ENCODE assay signal across 15 cellular contexts in genomic region chr12:49647827-49648721, GRCh38. TPM values are rescaled to one million over a fixed set of nuclear protein-coding genes. Genes with fewer than 3 reads are reported as not detected.
DNase-seq lines count a peak whose midpoint lies in the region; ATAC-seq and TF ChIP-seq lines count a peak whose summit lies in the region.
"Had no signal": no experiment of that assay in that cellular context is flagged by ENCODE, and none has a peak within 500 bp of the region (broad histone marks: within the 10 kb centered on the region; RNA-seq: fewer than 3 reads in every experiment).

No MANE protein-coding gene starts in this region.

- H3K4me3 ChIP-seq in transverse colon = no peak overlapping the region
- H3K4me3 ChIP-seq: A549 had no signal

- H3K36me3 ChIP-seq in transverse colon = no peaks in the 10 kb centered on the region

- H3K4me3 Mint-ChIP-seq in activated CD4-positive, alpha-beta T cell treated with anti-CD3 and anti-CD28 coated beads for 36 hours = no peak overlapping the region
- H3K4me3 Mint-ChIP-seq in activated B cell treated with CpG ODN at 0.5 μM for 24 hours = no peak overlapping the region
- H3K4me3 Mint-ChIP-seq in stimulated activated naive B cell treated with anti-CD40 and anti-IgM and Interleukin-4, amounts not matched to agents 10 μg/mL and 1 μg/mL and 100 μg/mL, for 72 hours = no peak overlapping the region

- 85 to 88% methylated on average over 4 to 15 of the region's 15 CpGs for WGBS in transverse colon (ENCODE audit: low coverage in 1 of 2), 2 donors

- no peak for TF ChIP-seq EP300 in transverse colon (IDR thresholded peaks at IDR 0.05; ENCODE audit: low read depth)

- no peak for DNase-seq in activated CD4-positive, alpha-beta T cell treated with anti-CD3 and anti-CD28 coated beads for 36 hours
- DNase-seq in activated CD4-positive, alpha-beta T cell treated with anti-CD3 and anti-CD28 coated beads for 1 hour = no peak
- DNase-seq in activated B cell treated with CpG ODN at 0.5 μM for 24 hours (no peak), left colon (no peak), omental fat pad (ENCODE audit: low spot score) (no peak), transverse colon (no peak)
- no peak for DNase-seq in stimulated activated naive B cell treated with anti-CD40 and anti-IgM and Interleukin-4, amounts not matched to agents 10 μg/mL and 1 μg/mL and 100 μg/mL, for 72 hours
- DNase-seq: foreskin melanocyte, mesenchymal stem cell, NCI-H1092 treated with DMSO at 0.1 percent for 48 hours, SK-N-SH had no signal

- in situ Hi-C loops in transverse colon (cut with MboI; ENCODE audit: low pct_ligation_motif_present in 1 of 4, low pct_unique_long_range_greater_than_20kb in 1 of 4, low sequenced_read_pairs in 3 of 4) = no loop called here

- H3K9me3 ChIP-seq in transverse colon = no peaks in the 10 kb centered on the region
- H3K9me3 ChIP-seq: A549, SK-N-SH had no signal

- H3K27ac ChIP-seq in transverse colon = peak overlapping the region in 2 of 4 donors; percentile 9 to 34
- H3K27ac ChIP-seq: A549 had no signal

- H3K4me1 ChIP-seq in transverse colon = peaks cover 0 to 7% (median 0%) of the 10 kb centered on the region in 4 donors
- H3K4me1 ChIP-seq: A549 had no signal

- TF ChIP-seq POLR2A in transverse colon (IDR thresholded peaks at IDR 0.05) = no peak

- H3K27me3 ChIP-seq in transverse colon = no peaks in the 10 kb centered on the region

- peaks cover 19% of the 10 kb centered on the region for H3K36me3 Mint-ChIP-seq in activated CD4-positive, alpha-beta T cell treated with anti-CD3 and anti-CD28 coated beads for 36 hours (ENCODE audit: low read depth)
- H3K36me3 Mint-ChIP-seq in activated B cell treated with CpG ODN at 0.5 μM for 24 hours (ENCODE audit: low read depth) = peaks cover 92% of the 10 kb centered on the region
- H3K36me3 Mint-ChIP-seq in stimulated activated naive B cell treated with anti-CD40 and anti-IgM and Interleukin-4, amounts not matched to agents 10 μg/mL and 1 μg/mL and 100 μg/mL, for 72 hours = peaks cover 68 to 88% of the 10 kb centered on the region in 2 donors

- peaks cover 18% of the 10 kb centered on the region for H3K4me1 Mint-ChIP-seq in activated CD4-positive, alpha-beta T cell treated with anti-CD3 and anti-CD28 coated beads for 36 hours
- H3K4me1 Mint-ChIP-seq in activated B cell treated with CpG ODN at 0.5 μM for 24 hours = peaks cover 26% of the 10 kb centered on the region
- H3K4me1 Mint-ChIP-seq in stimulated activated naive B cell treated with anti-CD40 and anti-IgM and Interleukin-4, amounts not matched to agents 10 μg/mL and 1 μg/mL and 100 μg/mL, for 72 hours = peaks cover 34 to 71% of the 10 kb centered on the region in 2 donors

- H3K9me3 Mint-ChIP-seq in activated CD4-positive, alpha-beta T cell treated with anti-CD3 and anti-CD28 coated beads for 36 hours (ENCODE audit: low read depth) = no peaks in the 10 kb centered on the region
- H3K9me3 Mint-ChIP-seq in activated B cell treated with CpG ODN at 0.5 μM for 24 hours = no peaks in the 10 kb centered on the region
- no peaks in the 10 kb centered on the region for H3K9me3 Mint-ChIP-seq in stimulated activated naive B cell treated with anti-CD40 and anti-IgM and Interleukin-4, amounts not matched to agents 10 μg/mL and 1 μg/mL and 100 μg/mL, for 72 hours

- CTCF ChIA-PET in activated CD4-positive, alpha-beta T cell treated with anti-CD3 and anti-CD28 coated beads for 36 hours (lab: Charles Lee) = interaction anchor here (0.5 to 21.5 kb wide), 11 partner anchors 10 to 130 kb away, joined by 3 to 332 read pairs (median 3); partner anchors contain the start of genes FMNL3 and TMBIM6
- CTCF ChIA-PET in activated B cell treated with CpG ODN at 0.5 μM for 24 hours (lab: Charles Lee) = interaction anchor here (0.7 to 14.7 kb wide), 6 partner anchors 9 to 129 kb away, joined by 3 to 284 read pairs (median 4); partner anchors contain the start of genes FMNL3 and TMBIM6

- no peaks in the 10 kb centered on the region for H3K27me3 Mint-ChIP-seq in activated CD4-positive, alpha-beta T cell treated with anti-CD3 and anti-CD28 coated beads for 36 hours
- H3K27me3 Mint-ChIP-seq in activated B cell treated with CpG ODN at 0.5 μM for 24 hours = no peaks in the 10 kb centered on the region
- no peaks in the 10 kb centered on the region for H3K27me3 Mint-ChIP-seq in stimulated activated naive B cell treated with anti-CD40 and anti-IgM and Interleukin-4, amounts not matched to agents 10 μg/mL and 1 μg/mL and 100 μg/mL, for 72 hours

- H3K27ac Mint-ChIP-seq in activated CD4-positive, alpha-beta T cell treated with anti-CD3 and anti-CD28 coated beads for 36 hours = peak overlapping the region; percentile 48
- H3K27ac Mint-ChIP-seq in activated B cell treated with CpG ODN at 0.5 μM for 24 hours = peak overlapping the region; percentile 12
- H3K27ac Mint-ChIP-seq in stimulated activated naive B cell treated with anti-CD40 and anti-IgM and Interleukin-4, amounts not matched to agents 10 μg/mL and 1 μg/mL and 100 μg/mL, for 72 hours = peak overlapping the region; percentile 92

- no peak for ATAC-seq in activated CD4-positive, alpha-beta T cell treated with anti-CD3 and anti-CD28 coated beads for 36 hours
- ATAC-seq in activated B cell treated with CpG ODN at 0.5 μM for 24 hours (ENCODE audit: low read depth) (no peak), left colon (peak; percentile 62), omental fat pad (ENCODE audit: low FRiP score) (no peak), HG03378 (IDR thresholded peaks at IDR 0.05; ENCODE audit: unreplicated experiment) (no peak)
- ATAC-seq in stimulated activated naive B cell treated with anti-CD40 and anti-IgM and Interleukin-4, amounts not matched to agents 10 μg/mL and 1 μg/mL and 100 μg/mL, for 72 hours (replicated peaks) = no peak
- ATAC-seq: A549, HCT116 had no signal

- POLR2A ChIA-PET in activated CD4-positive, alpha-beta T cell treated with anti-CD3 and anti-CD28 coated beads for 36 hours (lab: Charles Lee) = interaction anchor here (0.8 to 1.4 kb wide), 4 partner anchors 56 to 281 kb away, joined by 3 to 5 read pairs (median 4); partner anchors contain the start of gene TMBIM6
- POLR2A ChIA-PET in activated B cell treated with CpG ODN at 0.5 μM for 24 hours (lab: Charles Lee) = interaction anchor here (0.5 to 2.4 kb wide), 6 partner anchors 15 to 112 kb away, joined by 3 to 13 read pairs (median 4); partner anchors contain the start of gene TMBIM6

- intact Hi-C loops in activated CD4-positive, alpha-beta T cell treated with anti-CD3 and anti-CD28 coated beads for 36 hours (cut with DNase I, micrococcal nuclease) = no loop called here
- intact Hi-C loops in activated B cell treated with CpG ODN at 0.5 μM for 24 hours (cut with micrococcal nuclease) (no loop called here), left colon (cut with DNase I, micrococcal nuclease) (loop anchor here in 1 of 2 donors (5.0 kb wide), 1 partner anchor 59 kb away; the partner anchor contains the start of gene FMNL3), transverse colon (cut with DNase I; ENCODE audit: low total_unique reads) (no loop called here)

- TF ChIP-seq CTCF in activated B cell treated with CpG ODN at 0.5 μM for 24 hours (IDR thresholded peaks at IDR 0.05) = no peak
- no peak for TF ChIP-seq CTCF in omental fat pad (IDR thresholded peaks at IDR 0.05)
- TF ChIP-seq CTCF in transverse colon (IDR thresholded peaks at IDR 0.05) = no peak

RNA-seq across cellular contexts. Expression of gene PRPF40B, which starts 24.7 kb away (rescaled TPM):
- 1 to 10 TPM; 6.9 to 8.1 TPM for total RNA-seq in activated CD4-positive, alpha-beta T cell treated with anti-CD3 and anti-CD28 coated beads for 36 hours
- 16.4 and 23.4 TPM in 2 replicates for total RNA-seq in activated B cell treated with CpG ODN at 0.5 μM for 24 hours
- total RNA-seq in left colon = 10 to 100 TPM; 12.6 to 13.6 TPM
- total RNA-seq in omental fat pad = 10 to 100 TPM in 1 of 4 donors, 1 to 10 TPM in 3; 7.0 to 19.4 (median 9.4) TPM
- total RNA-seq in transverse colon = 10 to 100 TPM in 2 of 4 donors, 1 to 10 TPM in 2; 3.7 to 12.7 (median 8.7) TPM

RNA-seq across cellular contexts. Expression of gene FAM186B, which starts 42.6 kb away (rescaled TPM):
- total RNA-seq in activated CD4-positive, alpha-beta T cell treated with anti-CD3 and anti-CD28 coated beads for 36 hours = under 1 TPM; 0.05 to 0.07 TPM
- total RNA-seq in activated B cell treated with CpG ODN at 0.5 μM for 24 hours (0.93 and 1.5 TPM in 2 replicates), left colon (under 1 TPM; 0.25 to 0.31 TPM), omental fat pad (under 1 TPM in 3 of 4 donors, not detected in 1; 0.25 to 0.84 (median 0.48) TPM), transverse colon (under 1 TPM in 2 of 4 donors, not detected in 2; 0.14 to 0.64 TPM)
- total RNA-seq: G401 had no signal

RNA-seq across cellular contexts. Expression of gene FMNL3, which starts 59.1 kb away (rescaled TPM):
- 10 to 100 TPM; 23.2 to 24.3 TPM for total RNA-seq in activated CD4-positive, alpha-beta T cell treated with anti-CD3 and anti-CD28 coated beads for 36 hours
- total RNA-seq in activated B cell treated with CpG ODN at 0.5 μM for 24 hours = 74.7 and 84.3 TPM in 2 replicates
- total RNA-seq in left colon = 1 to 10 TPM; 2.9 to 8.0 TPM
- total RNA-seq in omental fat pad = 10 to 100 TPM in 3 of 4 donors, 1 to 10 TPM in 1; 5.7 to 28.8 (median 22.1) TPM
- 10 to 100 TPM in 1 of 4 donors, 1 to 10 TPM in 3; 5.3 to 16.5 (median 8.2) TPM for total RNA-seq in transverse colon

Comparison
In these comparisons a context has a peak if more than half of its experiments do, and no peak if none do; other contexts are left out.
1. H3K27ac Mint-ChIP-seq: peak in every context shown above with its lines; median percentile 92 in stimulated activated naive B cell treated with anti-CD40 and anti-IgM and Interleukin-4, amounts not matched to agents 10 μg/mL and 1 μg/mL and 100 μg/mL, for 72 hours; 48 in activated CD4-positive, alpha-beta T cell treated with anti-CD3 and anti-CD28 coated beads for 36 hours; 12 in activated B cell treated with CpG ODN at 0.5 μM for 24 hours.